ENCODE assay signal across 10 cellular contexts in genomic region chr6:135212935-135213334, GRCh38. TPM values are rescaled to one million over a fixed set of nuclear protein-coding genes. Genes with fewer than 3 reads are reported as not detected.
DNase-seq lines count a peak whose midpoint lies in the region; ATAC-seq and TF ChIP-seq lines count a peak whose summit lies in the region.
"Had no signal": no experiment of that assay in that cellular context is flagged by ENCODE, and none has a peak within 500 bp of the region (broad histone marks: within the 10 kb centered on the region; RNA-seq: fewer than 3 reads in every experiment).

No MANE protein-coding gene starts in this region.

- peaks cover 4% of the 10 kb centered on the region for H3K9me3 Mint-ChIP-seq in activated CD4-positive, alpha-beta T cell treated with anti-CD3 and anti-CD28 coated beads, Interleukin-2, amount 10 ng/mL, durations not matched to agents 7 days and 5 days
- H3K9me3 Mint-ChIP-seq in dendritic cell treated with granulocyte-macrophage colony-stimulating factor and Interleukin-4, amounts not matched to agents 40 ng/mL and 50 ng/mL, for 4 days, result no peaks in the 10 kb centered on the region

- intact Hi-C loops in dendritic cell treated with granulocyte-macrophage colony-stimulating factor and Interleukin-4, amounts not matched to agents 40 ng/mL and 50 ng/mL, for 4 days (cut with micrococcal nuclease), result no loop called here

- peak overlapping the region; percentile 23 for H3K4me3 Mint-ChIP-seq in activated CD4-positive, alpha-beta T cell treated with anti-CD3 and anti-CD28 coated beads, Interleukin-2, amount 10 ng/mL, durations not matched to agents 7 days and 5 days
- H3K4me3 Mint-ChIP-seq in dendritic cell treated with granulocyte-macrophage colony-stimulating factor and Interleukin-4, amounts not matched to agents 40 ng/mL and 50 ng/mL, for 4 days, result no peak overlapping the region

- H3K27ac Mint-ChIP-seq in activated CD4-positive, alpha-beta T cell treated with anti-CD3 and anti-CD28 coated beads, Interleukin-2, amount 10 ng/mL, durations not matched to agents 7 days and 5 days, result peak overlapping the region; percentile 81
- peak overlapping the region; percentile 31 for H3K27ac Mint-ChIP-seq in dendritic cell treated with granulocyte-macrophage colony-stimulating factor and Interleukin-4, amounts not matched to agents 40 ng/mL and 50 ng/mL, for 4 days

- H3K36me3 ChIP-seq in RWPE2 (ENCODE audit: low read depth) (no peaks in the 10 kb centered on the region), smooth muscle cell (ENCODE audit: low read depth) (no peaks in the 10 kb centered on the region)
- H3K36me3 ChIP-seq: tibial nerve had no signal

- CTCF ChIA-PET in activated CD4-positive, alpha-beta T cell treated with anti-CD3 and anti-CD28 coated beads, Interleukin-2, amount 10 ng/mL, durations not matched to agents 7 days and 5 days (lab: Charles Lee), result interaction anchor here (1.1 to 1.6 kb wide), 5 partner anchors 10 to 86 kb away, joined by 3 to 5 read pairs (median 4); no protein-coding TSS in a partner anchor

- H3K36me3 Mint-ChIP-seq in activated CD4-positive, alpha-beta T cell treated with anti-CD3 and anti-CD28 coated beads, Interleukin-2, amount 10 ng/mL, durations not matched to agents 7 days and 5 days (ENCODE audit: low read depth), result peaks cover 38% of the 10 kb centered on the region
- H3K36me3 Mint-ChIP-seq in dendritic cell treated with granulocyte-macrophage colony-stimulating factor and Interleukin-4, amounts not matched to agents 40 ng/mL and 50 ng/mL, for 4 days (ENCODE audit: low read depth), result no peaks in the 10 kb centered on the region

- peaks cover 45% of the 10 kb centered on the region for H3K4me1 Mint-ChIP-seq in activated CD4-positive, alpha-beta T cell treated with anti-CD3 and anti-CD28 coated beads, Interleukin-2, amount 10 ng/mL, durations not matched to agents 7 days and 5 days
- peaks cover 28% of the 10 kb centered on the region for H3K4me1 Mint-ChIP-seq in dendritic cell treated with granulocyte-macrophage colony-stimulating factor and Interleukin-4, amounts not matched to agents 40 ng/mL and 50 ng/mL, for 4 days (ENCODE audit: low read depth)

- H3F3A ChIP-seq in smooth muscle cell (ENCODE audit: low read depth), result no peaks in the 10 kb centered on the region

- no peak for TF ChIP-seq CTCF in RWPE2 (IDR thresholded peaks at IDR 0.05; ENCODE audit: poor library complexity, severe bottlenecking)
- no peak for TF ChIP-seq CTCF in smooth muscle cell (IDR thresholded peaks at IDR 0.05; ENCODE audit: borderline replicate concordance, insufficient read depth, poor library complexity, severe bottlenecking)

- POLR2A ChIA-PET in activated CD4-positive, alpha-beta T cell treated with anti-CD3 and anti-CD28 coated beads, Interleukin-2, amount 10 ng/mL, durations not matched to agents 7 days and 5 days (lab: Charles Lee), result interaction anchor here (0.6 kb wide), 1 partner anchor 184 kb away, joined by 3 read pairs; no protein-coding TSS in a partner anchor

- no peak overlapping the region for H2AFZ ChIP-seq in smooth muscle cell (ENCODE audit: low read depth)
- H2AFZ ChIP-seq: parathyroid adenoma had no signal

- H3K4me3 ChIP-seq in RWPE2 (ENCODE audit: severe bottlenecking) (no peak overlapping the region), smooth muscle cell (no peak overlapping the region)
- H3K4me3 ChIP-seq: tibial nerve had no signal

- H3K9me3 ChIP-seq in RWPE2 (ENCODE audit: severe bottlenecking) (no peaks in the 10 kb centered on the region), smooth muscle cell (replicated peaks; ENCODE audit: low read depth) (no peaks in the 10 kb centered on the region)
- H3K9me3 ChIP-seq: tibial nerve had no signal

- no peaks in the 10 kb centered on the region for H4K20me1 ChIP-seq in smooth muscle cell (ENCODE audit: low read depth)

- H3K27me3 ChIP-seq in RWPE2 (ENCODE audit: insufficient read depth, poor library complexity, severe bottlenecking), result no peaks in the 10 kb centered on the region
- H3K27me3 ChIP-seq in smooth muscle cell (ENCODE audit: low read depth), result no peaks in the 10 kb centered on the region
- H3K27me3 ChIP-seq: tibial nerve had no signal

- H3K4me1 ChIP-seq in RWPE2 (ENCODE audit: insufficient read depth, poor library complexity, severe bottlenecking) (peaks cover 11% of the 10 kb centered on the region), smooth muscle cell (ENCODE audit: low read depth) (no peaks in the 10 kb centered on the region)
- H3K4me1 ChIP-seq: tibial nerve had no signal

- no peaks in the 10 kb centered on the region for H3K79me2 ChIP-seq in smooth muscle cell (ENCODE audit: low read depth)
- H3K79me2 ChIP-seq: parathyroid adenoma had no signal

- no peaks in the 10 kb centered on the region for H3K27me3 Mint-ChIP-seq in activated CD4-positive, alpha-beta T cell treated with anti-CD3 and anti-CD28 coated beads, Interleukin-2, amount 10 ng/mL, durations not matched to agents 7 days and 5 days
- no peaks in the 10 kb centered on the region for H3K27me3 Mint-ChIP-seq in dendritic cell treated with granulocyte-macrophage colony-stimulating factor and Interleukin-4, amounts not matched to agents 40 ng/mL and 50 ng/mL, for 4 days

- DNase-seq in activated CD4-positive, alpha-beta T cell treated with anti-CD3 and anti-CD28 coated beads, Interleukin-2, amount 10 ng/mL, durations not matched to agents 7 days and 5 days, result peak; percentile 27
- DNase-seq in activated CD4-positive, alpha-beta T cell treated with anti-CD3 and anti-CD28 coated beads, Interleukin-2, amount 50 U/mL, for 4 hours, result no peak
- no peak for DNase-seq in RWPE2 (ENCODE audit: low spot score)
- no peak for DNase-seq in smooth muscle cell (lab: John Stamatoyannopoulos, UW; ENCODE audit: unreplicated experiment)
- DNase-seq in Kasumi-1 (lab: John Stamatoyannopoulos, UW), result no peak
- no peak for DNase-seq in effector CD8-positive, alpha-beta T cell (lab: John Stamatoyannopoulos, UW)
- no peak for DNase-seq in DMS79 (lab: John Stamatoyannopoulos, UW)

- H3K9ac ChIP-seq in smooth muscle cell (ENCODE audit: low read depth), result no peak overlapping the region
- H3K9ac ChIP-seq: parathyroid adenoma had no signal

- ATAC-seq in RWPE2 (ENCODE audit: low read depth), result peak; percentile 71

- peak overlapping the region; percentile 32 for H3K4me2 ChIP-seq in smooth muscle cell

- 82% methylated on average over 5 of the region's 5 CpGs for WGBS in smooth muscle cell (ENCODE audit: low lambda C conversion rate)

- H3K27ac ChIP-seq in RWPE2 (ENCODE audit: poor library complexity, severe bottlenecking) (peak overlapping the region; percentile 45), smooth muscle cell (ENCODE audit: low read depth) (no peak overlapping the region)
- H3K27ac ChIP-seq: parathyroid adenoma, tibial nerve had no signal

RNA-seq across cellular contexts. Expression of gene MYB, which starts 31.8 kb away (rescaled TPM):
- 10 to 100 TPM; 12.6 to 13.5 TPM for total RNA-seq in activated CD4-positive, alpha-beta T cell treated with anti-CD3 and anti-CD28 coated beads, Interleukin-2, amount 10 ng/mL, durations not matched to agents 7 days and 5 days
- 1.2 TPM in 1 of 2 replicates, not detected in the other for total RNA-seq in smooth muscle cell
- polyA plus RNA-seq in smooth muscle cell, result 0.06 and 0.25 TPM in 2 replicates
